Comparison of ENCODE assay signal across 1 cellular context in the genomic region with DNA sequence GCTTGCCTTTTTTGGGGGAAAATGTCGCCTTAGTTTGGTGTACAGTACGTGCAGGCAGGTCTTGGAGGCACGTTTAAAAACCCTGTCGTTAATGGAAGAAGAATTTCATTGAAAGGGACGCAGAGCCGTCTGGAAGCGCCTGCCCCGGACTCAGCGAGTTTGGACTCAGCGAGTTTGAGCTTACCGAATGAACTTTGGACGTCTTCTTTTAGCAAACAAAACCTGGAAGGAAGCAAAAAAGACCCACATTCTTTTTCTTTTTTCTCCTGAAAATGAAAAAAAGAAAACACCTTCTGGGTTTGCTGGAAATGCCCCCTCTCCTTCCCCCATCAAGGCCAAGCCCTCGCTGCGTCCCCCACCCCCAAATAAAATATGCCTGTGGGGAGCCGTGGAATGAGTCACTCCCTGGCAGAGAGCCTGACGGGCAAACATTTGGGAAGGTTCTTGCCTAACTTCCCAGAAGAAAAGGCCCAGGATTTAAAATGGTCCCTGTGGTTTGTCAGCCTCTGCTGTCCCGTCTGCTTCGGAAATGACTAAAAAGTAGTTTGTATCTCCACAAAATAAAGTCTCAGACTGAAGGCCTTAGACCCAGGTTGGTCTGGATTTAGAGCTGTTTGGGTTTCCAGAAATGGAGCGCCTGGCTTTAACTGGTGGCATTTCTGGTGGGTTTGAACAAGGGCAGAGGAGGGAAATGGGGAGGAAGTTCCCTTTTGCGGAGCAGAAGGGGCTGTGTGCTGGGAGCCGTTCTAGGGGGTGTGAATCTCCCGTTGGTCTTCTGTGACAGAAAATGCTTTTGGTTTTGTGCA.
TF ChIP-seq lines count a peak whose summit lies in the region.

No MANE protein-coding gene starts in this region.

TF ChIP-seq in HepG2, 621 proteins besides CTCF, POLR2A, EP300 and RAD21 (continued from another document and continues in another):
- peak; percentile 72 for TF ChIP-seq CREM (IDR thresholded peaks at IDR 0.05)
- TF ChIP-seq CREM (CRISPR knock-in tag; IDR thresholded peaks at IDR 0.05): no peak
- TF ChIP-seq, protein P1, sequence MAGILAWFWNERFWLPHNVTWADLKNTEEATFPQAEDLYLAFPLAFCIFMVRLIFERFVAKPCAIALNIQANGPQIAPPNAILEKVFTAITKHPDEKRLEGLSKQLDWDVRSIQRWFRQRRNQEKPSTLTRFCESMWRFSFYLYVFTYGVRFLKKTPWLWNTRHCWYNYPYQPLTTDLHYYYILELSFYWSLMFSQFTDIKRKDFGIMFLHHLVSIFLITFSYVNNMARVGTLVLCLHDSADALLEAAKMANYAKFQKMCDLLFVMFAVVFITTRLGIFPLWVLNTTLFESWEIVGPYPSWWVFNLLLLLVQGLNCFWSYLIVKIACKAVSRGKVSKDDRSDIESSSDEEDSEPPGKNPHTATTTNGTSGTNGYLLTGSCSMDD (CRISPR knock-in tag; IDR thresholded peaks at IDR 0.05): no peak
- TF ChIP-seq RNF2 (conservative IDR thresholded peaks at IDR 0.05; ENCODE audit: low read depth): no peak
- TF ChIP-seq FOXK1 (CRISPR knock-in tag; IDR thresholded peaks at IDR 0.05; ENCODE audit: borderline replicate concordance, low read depth): no peak
- no peak for TF ChIP-seq ZNF780A (CRISPR knock-in tag; IDR thresholded peaks at IDR 0.05)
- no peak for TF ChIP-seq ZNF850 (CRISPR knock-in tag; conservative IDR thresholded peaks at IDR 0.05)
- TF ChIP-seq, protein P2, sequence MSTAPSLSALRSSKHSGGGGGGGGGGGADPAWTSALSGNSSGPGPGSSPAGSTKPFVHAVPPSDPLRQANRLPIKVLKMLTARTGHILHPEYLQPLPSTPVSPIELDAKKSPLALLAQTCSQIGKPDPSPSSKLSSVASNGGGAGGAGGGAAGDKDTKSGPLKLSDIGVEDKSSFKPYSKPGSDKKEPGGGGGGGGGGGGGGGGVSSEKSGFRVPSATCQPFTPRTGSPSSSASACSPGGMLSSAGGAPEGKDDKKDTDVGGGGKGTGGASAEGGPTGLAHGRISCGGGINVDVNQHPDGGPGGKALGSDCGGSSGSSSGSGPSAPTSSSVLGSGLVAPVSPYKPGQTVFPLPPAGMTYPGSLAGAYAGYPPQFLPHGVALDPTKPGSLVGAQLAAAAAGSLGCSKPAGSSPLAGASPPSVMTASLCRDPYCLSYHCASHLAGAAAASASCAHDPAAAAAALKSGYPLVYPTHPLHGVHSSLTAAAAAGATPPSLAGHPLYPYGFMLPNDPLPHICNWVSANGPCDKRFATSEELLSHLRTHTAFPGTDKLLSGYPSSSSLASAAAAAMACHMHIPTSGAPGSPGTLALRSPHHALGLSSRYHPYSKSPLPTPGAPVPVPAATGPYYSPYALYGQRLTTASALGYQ (CRISPR knock-in tag; IDR thresholded peaks at IDR 0.05): no peak; the same call in 1 of the 2 replicates
- no peak for TF ChIP-seq ZBTB38 (CRISPR knock-in tag; IDR thresholded peaks at IDR 0.05)
- TF ChIP-seq YEATS2 (CRISPR knock-in tag; IDR thresholded peaks at IDR 0.05; ENCODE audit: borderline replicate concordance): no peak; the same call in 1 of the 2 replicates
- no peak for TF ChIP-seq ZNF749 (CRISPR knock-in tag; IDR thresholded peaks at IDR 0.05; ENCODE audit: borderline replicate concordance)
- TF ChIP-seq, protein P3, sequence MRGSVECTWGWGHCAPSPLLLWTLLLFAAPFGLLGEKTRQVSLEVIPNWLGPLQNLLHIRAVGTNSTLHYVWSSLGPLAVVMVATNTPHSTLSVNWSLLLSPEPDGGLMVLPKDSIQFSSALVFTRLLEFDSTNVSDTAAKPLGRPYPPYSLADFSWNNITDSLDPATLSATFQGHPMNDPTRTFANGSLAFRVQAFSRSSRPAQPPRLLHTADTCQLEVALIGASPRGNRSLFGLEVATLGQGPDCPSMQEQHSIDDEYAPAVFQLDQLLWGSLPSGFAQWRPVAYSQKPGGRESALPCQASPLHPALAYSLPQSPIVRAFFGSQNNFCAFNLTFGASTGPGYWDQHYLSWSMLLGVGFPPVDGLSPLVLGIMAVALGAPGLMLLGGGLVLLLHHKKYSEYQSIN (CRISPR knock-in tag; IDR thresholded peaks at IDR 0.05; ENCODE audit: borderline replicate concordance): no peak
- no peak for TF ChIP-seq ZNF598 (CRISPR knock-in tag; IDR thresholded peaks at IDR 0.05; ENCODE audit: borderline replicate concordance)
- no peak for TF ChIP-seq SAFB2 (CRISPR knock-in tag; IDR thresholded peaks at IDR 0.05; ENCODE audit: borderline replicate concordance, low read depth)
- TF ChIP-seq ZMYM4 (CRISPR knock-in tag; IDR thresholded peaks at IDR 0.05): peak; percentile 17; the same call in 1 of the 2 replicates
- TF ChIP-seq, protein P4, sequence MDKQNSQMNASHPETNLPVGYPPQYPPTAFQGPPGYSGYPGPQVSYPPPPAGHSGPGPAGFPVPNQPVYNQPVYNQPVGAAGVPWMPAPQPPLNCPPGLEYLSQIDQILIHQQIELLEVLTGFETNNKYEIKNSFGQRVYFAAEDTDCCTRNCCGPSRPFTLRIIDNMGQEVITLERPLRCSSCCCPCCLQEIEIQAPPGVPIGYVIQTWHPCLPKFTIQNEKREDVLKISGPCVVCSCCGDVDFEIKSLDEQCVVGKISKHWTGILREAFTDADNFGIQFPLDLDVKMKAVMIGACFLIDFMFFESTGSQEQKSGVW (CRISPR knock-in tag; IDR thresholded peaks at IDR 0.05; ENCODE audit: borderline replicate concordance): no peak
- TF ChIP-seq, protein P5, sequence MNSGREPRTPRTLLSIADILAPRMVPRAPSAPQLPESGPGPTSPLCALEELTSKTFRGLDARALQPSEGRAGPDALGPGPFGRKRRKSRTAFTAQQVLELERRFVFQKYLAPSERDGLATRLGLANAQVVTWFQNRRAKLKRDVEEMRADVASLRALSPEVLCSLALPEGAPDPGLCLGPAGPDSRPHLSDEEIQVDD (CRISPR knock-in tag; IDR thresholded peaks at IDR 0.05; ENCODE audit: borderline replicate concordance): no peak
- no peak for TF ChIP-seq ZNF260 (CRISPR knock-in tag; IDR thresholded peaks at IDR 0.05; ENCODE audit: borderline replicate concordance, low read depth)
- TF ChIP-seq AHR (CRISPR knock-in tag; IDR thresholded peaks at IDR 0.05): no peak
- TF ChIP-seq ZNF343 (CRISPR knock-in tag; IDR thresholded peaks at IDR 0.05): no peak
- no peak for TF ChIP-seq TGIF2 (CRISPR knock-in tag; IDR thresholded peaks at IDR 0.05)
- TF ChIP-seq RCOR2 (CRISPR knock-in tag; IDR thresholded peaks at IDR 0.05): no peak; the same call in 1 of the 2 replicates
- no peak for TF ChIP-seq ZNF124 (CRISPR knock-in tag; IDR thresholded peaks at IDR 0.05)
- peak; percentile 28; the same call in 1 of the 2 replicates for TF ChIP-seq KDM2A (CRISPR knock-in tag; IDR thresholded peaks at IDR 0.05; ENCODE audit: borderline replicate concordance, low read depth)
- TF ChIP-seq, protein P6, sequence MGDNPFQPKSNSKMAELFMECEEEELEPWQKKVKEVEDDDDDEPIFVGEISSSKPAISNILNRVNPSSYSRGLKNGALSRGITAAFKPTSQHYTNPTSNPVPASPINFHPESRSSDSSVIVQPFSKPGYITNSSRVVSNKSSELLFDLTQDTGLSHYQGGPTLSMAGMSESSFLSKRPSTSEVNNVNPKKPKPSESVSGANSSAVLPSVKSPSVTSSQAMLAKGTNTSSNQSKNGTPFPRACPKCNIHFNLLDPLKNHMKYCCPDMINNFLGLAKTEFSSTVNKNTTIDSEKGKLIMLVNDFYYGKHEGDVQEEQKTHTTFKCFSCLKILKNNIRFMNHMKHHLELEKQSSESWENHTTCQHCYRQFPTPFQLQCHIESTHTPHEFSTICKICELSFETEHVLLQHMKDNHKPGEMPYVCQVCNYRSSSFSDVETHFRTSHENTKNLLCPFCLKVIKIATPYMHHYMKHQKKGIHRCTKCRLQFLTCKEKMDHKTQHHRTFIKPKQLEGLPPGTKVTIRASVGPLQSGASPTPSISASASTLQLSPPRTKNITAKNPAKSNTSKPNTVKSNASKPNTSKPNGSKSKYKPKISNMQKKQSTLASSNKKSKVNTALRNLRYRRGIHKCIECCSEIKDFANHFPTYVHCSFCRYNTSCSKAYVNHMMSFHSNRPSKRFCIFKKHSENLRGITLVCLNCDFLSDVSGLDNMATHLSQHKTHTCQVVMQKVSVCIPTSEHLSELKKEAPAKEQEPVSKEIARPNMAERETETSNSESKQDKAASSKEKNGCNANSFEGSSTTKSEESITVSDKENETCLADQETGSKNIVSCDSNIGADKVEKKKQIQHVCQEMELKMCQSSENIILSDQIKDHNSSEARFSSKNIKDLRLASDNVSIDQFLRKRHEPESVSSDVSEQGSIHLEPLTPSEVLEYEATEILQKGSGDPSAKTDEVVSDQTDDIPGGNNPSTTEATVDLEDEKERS (CRISPR knock-in tag; IDR thresholded peaks at IDR 0.05): no peak
- TF ChIP-seq ZSCAN20 (CRISPR knock-in tag; IDR thresholded peaks at IDR 0.05; ENCODE audit: borderline replicate concordance): peak; percentile 63; the same call in 1 of the 2 replicates
- no peak for TF ChIP-seq ZBTB42 (CRISPR knock-in tag; IDR thresholded peaks at IDR 0.05)
- TF ChIP-seq ZNF839 (CRISPR knock-in tag; IDR thresholded peaks at IDR 0.05; ENCODE audit: borderline replicate concordance): no peak
- TF ChIP-seq HMG20A (CRISPR knock-in tag; IDR thresholded peaks at IDR 0.05; ENCODE audit: borderline replicate concordance): peak; percentile 22; the same call in 1 of the 2 replicates
- no peak for TF ChIP-seq RARG (CRISPR knock-in tag; IDR thresholded peaks at IDR 0.05; ENCODE audit: low read depth)
- TF ChIP-seq HOXA7 (CRISPR knock-in tag; IDR thresholded peaks at IDR 0.05): no peak
- TF ChIP-seq ZNF589 (CRISPR knock-in tag; conservative IDR thresholded peaks at IDR 0.05): no peak
- no peak for TF ChIP-seq REXO4 (CRISPR knock-in tag; IDR thresholded peaks at IDR 0.05; ENCODE audit: borderline replicate concordance)
- TF ChIP-seq RBFOX2 (IDR thresholded peaks at IDR 0.05; ENCODE audit: low read depth, low read length): no peak
- TF ChIP-seq, protein P7, sequence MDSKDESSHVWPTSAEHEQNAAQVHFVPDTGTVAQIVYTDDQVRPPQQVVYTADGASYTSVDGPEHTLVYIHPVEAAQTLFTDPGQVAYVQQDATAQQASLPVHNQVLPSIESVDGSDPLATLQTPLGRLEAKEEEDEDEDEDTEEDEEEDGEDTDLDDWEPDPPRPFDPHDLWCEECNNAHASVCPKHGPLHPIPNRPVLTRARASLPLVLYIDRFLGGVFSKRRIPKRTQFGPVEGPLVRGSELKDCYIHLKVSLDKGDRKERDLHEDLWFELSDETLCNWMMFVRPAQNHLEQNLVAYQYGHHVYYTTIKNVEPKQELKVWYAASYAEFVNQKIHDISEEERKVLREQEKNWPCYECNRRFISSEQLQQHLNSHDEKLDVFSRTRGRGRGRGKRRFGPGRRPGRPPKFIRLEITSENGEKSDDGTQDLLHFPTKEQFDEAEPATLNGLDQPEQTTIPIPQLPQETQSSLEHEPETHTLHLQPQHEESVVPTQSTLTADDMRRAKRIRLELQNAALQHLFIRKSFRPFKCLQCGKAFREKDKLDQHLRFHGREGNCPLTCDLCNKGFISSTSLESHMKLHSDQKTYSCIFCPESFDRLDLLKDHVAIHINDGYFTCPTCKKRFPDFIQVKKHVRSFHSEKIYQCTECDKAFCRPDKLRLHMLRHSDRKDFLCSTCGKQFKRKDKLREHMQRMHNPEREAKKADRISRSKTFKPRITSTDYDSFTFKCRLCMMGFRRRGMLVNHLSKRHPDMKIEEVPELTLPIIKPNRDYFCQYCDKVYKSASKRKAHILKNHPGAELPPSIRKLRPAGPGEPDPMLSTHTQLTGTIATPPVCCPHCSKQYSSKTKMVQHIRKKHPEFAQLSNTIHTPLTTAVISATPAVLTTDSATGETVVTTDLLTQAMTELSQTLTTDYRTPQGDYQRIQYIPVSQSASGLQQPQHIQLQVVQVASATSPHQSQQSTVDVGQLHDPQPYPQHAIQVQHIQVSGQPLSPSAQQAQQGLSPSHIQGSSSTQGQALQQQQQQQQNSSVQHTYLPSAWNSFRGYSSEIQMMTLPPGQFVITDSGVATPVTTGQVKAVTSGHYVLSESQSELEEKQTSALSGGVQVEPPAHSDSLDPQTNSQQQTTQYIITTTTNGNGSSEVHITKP (CRISPR knock-in tag; IDR thresholded peaks at IDR 0.05; ENCODE audit: low read depth): 0 out of 2 replicates have a peak, but pooled peaks have one; percentile 43
- TF ChIP-seq, protein P8, sequence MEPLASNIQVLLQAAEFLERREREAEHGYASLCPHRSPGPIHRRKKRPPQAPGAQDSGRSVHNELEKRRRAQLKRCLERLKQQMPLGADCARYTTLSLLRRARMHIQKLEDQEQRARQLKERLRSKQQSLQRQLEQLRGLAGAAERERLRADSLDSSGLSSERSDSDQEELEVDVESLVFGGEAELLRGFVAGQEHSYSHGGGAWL (CRISPR knock-in tag; IDR thresholded peaks at IDR 0.05): no peak
- TF ChIP-seq ZNF788 (CRISPR knock-in tag; IDR thresholded peaks at IDR 0.05; ENCODE audit: borderline replicate concordance): no peak
- no peak for TF ChIP-seq ZNF33A (CRISPR knock-in tag; IDR thresholded peaks at IDR 0.05; ENCODE audit: borderline replicate concordance)
- TF ChIP-seq TEAD2 (CRISPR knock-in tag; IDR thresholded peaks at IDR 0.05): no peak
- no peak for TF ChIP-seq RFX5 (IDR thresholded peaks at IDR 0.05; ENCODE audit: low read depth, low read length)
- TF ChIP-seq ZNF501 (CRISPR knock-in tag; IDR thresholded peaks at IDR 0.05): no peak
- no peak for TF ChIP-seq HOXA5 (CRISPR knock-in tag; IDR thresholded peaks at IDR 0.05)
- no peak for TF ChIP-seq ZNF33B (CRISPR knock-in tag; IDR thresholded peaks at IDR 0.05)
- TF ChIP-seq, protein P9, sequence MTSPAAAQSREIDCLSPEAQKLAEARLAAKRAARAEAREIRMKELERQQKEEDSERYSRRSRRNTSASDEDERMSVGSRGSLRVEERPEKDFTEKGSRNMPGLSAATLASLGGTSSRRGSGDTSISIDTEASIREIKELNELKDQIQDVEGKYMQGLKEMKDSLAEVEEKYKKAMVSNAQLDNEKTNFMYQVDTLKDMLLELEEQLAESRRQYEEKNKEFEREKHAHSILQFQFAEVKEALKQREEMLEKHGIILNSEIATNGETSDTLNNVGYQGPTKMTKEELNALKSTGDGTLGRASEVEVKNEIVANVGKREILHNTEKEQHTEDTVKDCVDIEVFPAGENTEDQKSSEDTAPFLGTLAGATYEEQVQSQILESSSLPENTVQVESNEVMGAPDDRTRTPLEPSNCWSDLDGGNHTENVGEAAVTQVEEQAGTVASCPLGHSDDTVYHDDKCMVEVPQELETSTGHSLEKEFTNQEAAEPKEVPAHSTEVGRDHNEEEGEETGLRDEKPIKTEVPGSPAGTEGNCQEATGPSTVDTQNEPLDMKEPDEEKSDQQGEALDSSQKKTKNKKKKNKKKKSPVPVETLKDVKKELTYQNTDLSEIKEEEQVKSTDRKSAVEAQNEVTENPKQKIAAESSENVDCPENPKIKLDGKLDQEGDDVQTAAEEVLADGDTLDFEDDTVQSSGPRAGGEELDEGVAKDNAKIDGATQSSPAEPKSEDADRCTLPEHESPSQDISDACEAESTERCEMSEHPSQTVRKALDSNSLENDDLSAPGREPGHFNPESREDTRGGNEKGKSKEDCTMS (CRISPR knock-in tag; conservative IDR thresholded peaks at IDR 0.05): no peak
- TF ChIP-seq ZNF136 (CRISPR knock-in tag; IDR thresholded peaks at IDR 0.05; ENCODE audit: low read depth): 0 out of 2 replicates have a peak, but pooled peaks have one; percentile 71
- no peak for TF ChIP-seq CAMTA2 (CRISPR knock-in tag; IDR thresholded peaks at IDR 0.05; ENCODE audit: borderline replicate concordance)
- TF ChIP-seq, protein P10, sequence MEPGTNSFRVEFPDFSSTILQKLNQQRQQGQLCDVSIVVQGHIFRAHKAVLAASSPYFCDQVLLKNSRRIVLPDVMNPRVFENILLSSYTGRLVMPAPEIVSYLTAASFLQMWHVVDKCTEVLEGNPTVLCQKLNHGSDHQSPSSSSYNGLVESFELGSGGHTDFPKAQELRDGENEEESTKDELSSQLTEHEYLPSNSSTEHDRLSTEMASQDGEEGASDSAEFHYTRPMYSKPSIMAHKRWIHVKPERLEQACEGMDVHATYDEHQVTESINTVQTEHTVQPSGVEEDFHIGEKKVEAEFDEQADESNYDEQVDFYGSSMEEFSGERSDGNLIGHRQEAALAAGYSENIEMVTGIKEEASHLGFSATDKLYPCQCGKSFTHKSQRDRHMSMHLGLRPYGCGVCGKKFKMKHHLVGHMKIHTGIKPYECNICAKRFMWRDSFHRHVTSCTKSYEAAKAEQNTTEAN (CRISPR knock-in tag; conservative IDR thresholded peaks at IDR 0.05): no peak
